Comparison of ENCODE assay signal across 1 cellular context in the genomic region with DNA sequence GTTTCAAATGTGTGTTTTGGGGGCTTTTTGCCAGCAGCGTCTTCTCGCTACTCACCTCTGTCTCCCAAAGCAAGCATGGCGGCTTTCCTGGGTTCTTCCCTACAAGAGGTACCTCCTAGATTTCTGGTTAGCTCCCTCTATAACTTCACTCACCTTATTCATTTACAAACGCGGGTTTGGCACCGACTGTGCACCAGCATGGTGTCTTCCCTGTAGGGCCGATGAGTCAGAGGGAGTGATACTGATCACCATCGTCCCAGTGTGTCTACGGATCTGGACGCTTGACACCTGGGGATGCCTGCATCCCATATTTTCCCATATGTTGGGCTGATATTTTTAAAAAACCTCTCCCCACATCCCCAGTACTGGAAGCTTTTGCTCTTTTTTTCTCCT.
TF ChIP-seq lines count a peak whose summit lies in the region.

No MANE protein-coding gene starts in this region.

TF ChIP-seq in H1, 55 proteins besides CTCF, POLR2A, EP300 and RAD21:
- TF ChIP-seq JUND (IDR thresholded peaks at IDR 0.05; ENCODE audit: low read length) (0 out of 2 replicates have a peak, but pooled peaks have one; percentile 21), TBP (IDR thresholded peaks at IDR 0.05; ENCODE audit: low read depth, low read length) (no peak)
